ENCODE assay signal across 15 cellular contexts in the genomic region with DNA sequence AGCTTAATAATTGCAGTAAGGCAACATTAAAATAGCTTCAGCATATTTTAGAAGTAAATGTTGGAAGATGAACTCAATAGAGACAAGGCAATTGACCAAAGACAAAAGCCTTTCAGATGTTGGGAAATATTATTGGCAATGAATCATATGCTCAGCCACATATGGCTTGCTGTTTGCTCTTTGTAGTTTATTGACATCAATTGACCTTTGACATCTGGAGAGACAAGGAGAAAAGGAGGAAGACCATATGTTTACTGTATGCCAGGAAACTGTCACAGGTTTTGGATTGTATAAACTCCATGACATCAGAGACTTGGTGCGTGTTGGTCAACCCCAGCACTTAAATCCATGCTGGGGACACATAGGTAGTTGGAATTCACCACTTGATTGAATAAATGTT.
DNase-seq lines count a peak whose midpoint lies in the region; ATAC-seq and TF ChIP-seq lines count a peak whose summit lies in the region.
"Had no signal": no experiment of that assay in that cellular context is flagged by ENCODE, and none has a peak within 500 bp of the region (broad histone marks: within the 10 kb centered on the region; RNA-seq: fewer than 3 reads in every experiment).

No MANE protein-coding gene starts in this region.

- intact Hi-C loops in heart right ventricle (cut with DNase I), result no loop called here
- intact Hi-C loops in right cardiac atrium (cut with DNase I), result no loop called here
- intact Hi-C loops in mucosa of descending colon (cut with DNase I, micrococcal nuclease), result no loop called here

- no peak for TF ChIP-seq POLR2A in upper lobe of left lung (IDR thresholded peaks at IDR 0.05)

- 71 to 88% methylated on average over 1 of the region's 1 CpG for WGBS in heart right ventricle, 2 donors
- WGBS in right cardiac atrium, result 73% methylated on average over 1 of the region's 1 CpG
- 40 to 82% methylated on average over 1 of the region's 1 CpG for WGBS in upper lobe of left lung, 2 donors

- H3K4me1 ChIP-seq in heart right ventricle, result peaks cover 0 to 68% (median 20%) of the 10 kb centered on the region in 9 donors
- no peaks in the 10 kb centered on the region for H3K4me1 ChIP-seq in right cardiac atrium (ENCODE audit: control insufficient read depth, insufficient read depth, low read length)
- no peaks in the 10 kb centered on the region for H3K4me1 ChIP-seq in mucosa of descending colon (ENCODE audit: low read depth)
- peaks cover 4 to 35% (median 18%) of the 10 kb centered on the region in 4 donors for H3K4me1 ChIP-seq in upper lobe of left lung

- TF ChIP-seq EP300 in upper lobe of left lung (IDR thresholded peaks at IDR 0.05), result no peak

- H3K4me3 ChIP-seq in heart right ventricle (no peak overlapping the region), right cardiac atrium (ENCODE audit: low read length) (no peak overlapping the region), choroid plexus epithelial cell (ENCODE audit: low read depth, low read length) (no peak overlapping the region), mucosa of descending colon (no peak overlapping the region), upper lobe of left lung (no peak overlapping the region)

- TF ChIP-seq CTCF in heart right ventricle (IDR thresholded peaks at IDR 0.05), result no peak
- no peak for TF ChIP-seq CTCF in choroid plexus epithelial cell (conservative IDR thresholded peaks at IDR 0.05; ENCODE audit: low read depth, low read length)
- no peak for TF ChIP-seq CTCF in mucosa of descending colon (IDR thresholded peaks at IDR 0.05)
- TF ChIP-seq CTCF in upper lobe of left lung (IDR thresholded peaks at IDR 0.05), result no peak

- H3K9me3 ChIP-seq in heart right ventricle (peaks cover 0 to 19% (median 9%) of the 10 kb centered on the region in 11 donors), right cardiac atrium (ENCODE audit: control insufficient read depth, low read length) (peaks cover 2% of the 10 kb centered on the region), mucosa of descending colon (peaks cover 8% of the 10 kb centered on the region), upper lobe of left lung (peaks cover 0 to 3% (median 1%) of the 10 kb centered on the region in 4 donors)

- ATAC-seq in heart right ventricle, result no peak
- no peak for ATAC-seq in right cardiac atrium
- ATAC-seq in mucosa of descending colon, result peak; percentile 87
- no peak for ATAC-seq in upper lobe of left lung (ENCODE audit: low FRiP score in 2 of 2)
- ATAC-seq: activated CD8-positive, alpha-beta memory T cell treated with anti-CD3 and anti-CD28 coated beads, Interleukin-2, amount 10 ng/mL, durations not matched to agents 7 days and 5 days; T-cell had no signal

- DNase-seq in heart right ventricle (no peak), right cardiac atrium (no peak), choroid plexus epithelial cell (ENCODE audit: low read depth) (peak; percentile 11), mucosa of descending colon (no peak), upper lobe of left lung (no peak), anterior cingulate cortex (lab: John Stamatoyannopoulos, UW) (no peak), hepatic stellate cell (ENCODE audit: low spot score) (no peak), amniotic stem cell (lab: John Stamatoyannopoulos, UW) (no peak)
- DNase-seq: activated CD4-positive, CD25-positive, alpha-beta regulatory T cell; activated CD8-positive, alpha-beta memory T cell treated with anti-CD3 and anti-CD28 coated beads, Interleukin-2, amount 10 ng/mL, durations not matched to agents 7 days and 5 days; COR-L47; kidney glomerular epithelial cell; nephron progenitor cell; stimulated activated naive CD4-positive, alpha-beta T cell treated with Interleukin-2 at 50 U/mL for 16 hours; T-cell had no signal

- H3K27ac ChIP-seq in heart right ventricle, result peak overlapping the region in 9 of 10 donors; percentile 13 to 89 (median 66)
- H3K27ac ChIP-seq in right cardiac atrium (ENCODE audit: low read length), result no peak overlapping the region
- peak overlapping the region; percentile 52 to 92 (median 59) for H3K27ac ChIP-seq in upper lobe of left lung

- H3K36me3 ChIP-seq in heart right ventricle, result no peaks in the 10 kb centered on the region
- no peaks in the 10 kb centered on the region for H3K36me3 ChIP-seq in mucosa of descending colon (ENCODE audit: low read depth)
- H3K36me3 ChIP-seq in upper lobe of left lung, result no peaks in the 10 kb centered on the region

- H3K27me3 ChIP-seq in heart right ventricle, result no peaks in the 10 kb centered on the region
- no peaks in the 10 kb centered on the region for H3K27me3 ChIP-seq in right cardiac atrium (ENCODE audit: control insufficient read depth, insufficient read depth)
- H3K27me3 ChIP-seq in upper lobe of left lung, result no peaks in the 10 kb centered on the region
